Comparison of ENCODE assay signal across 11 cellular contexts in the genomic region with DNA sequence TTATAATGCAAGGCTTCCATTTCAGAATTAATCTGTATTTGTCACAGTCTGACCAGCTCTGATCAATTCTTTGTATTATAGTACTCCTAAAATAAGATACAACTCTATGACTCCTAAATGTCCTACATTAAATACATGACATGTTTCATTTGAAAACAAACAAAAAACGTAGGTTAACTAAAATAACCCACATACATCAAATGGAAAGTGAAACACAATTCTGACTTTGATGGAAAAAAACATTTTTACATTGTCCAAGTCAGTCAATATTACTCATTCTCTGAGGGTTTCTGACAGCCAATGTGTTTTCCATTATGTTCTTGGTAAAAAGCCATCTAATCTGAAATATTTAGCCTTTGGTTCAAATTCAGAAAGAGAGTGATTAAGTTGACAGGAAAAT. TPM values are rescaled to one million over a fixed set of nuclear protein-coding genes. Genes with fewer than 3 reads are reported as not detected.
DNase-seq lines count a peak whose midpoint lies in the region; ATAC-seq, FAIRE-seq and TF ChIP-seq lines count a peak whose summit lies in the region.
"Had no signal": no experiment of that assay in that cellular context is flagged by ENCODE, and none has a peak within 500 bp of the region (broad histone marks: within the 10 kb centered on the region; RNA-seq: fewer than 3 reads in every experiment).

No MANE protein-coding gene starts in this region.

- no peak for FAIRE-seq in HepG2 (lab: Jason Lieb, UNC)

- H4K20me1 ChIP-seq in HepG2 (ENCODE audit: insufficient read depth, low read length), result peaks cover 99% of the 10 kb centered on the region

- H3K4me1 ChIP-seq in HepG2 (ENCODE audit: insufficient read depth, low read length) (peaks cover 81% of the 10 kb centered on the region), right lobe of liver (peaks cover 0 to 61% (median 8%) of the 10 kb centered on the region in 4 donors)

- in situ Hi-C loops in HepG2 (cut with HindIII; ENCODE audit: extremely low pct_ligation_motif_present, low pct_unique_long_range_greater_than_20kb), result no loop called here

- H3K4me3 ChIP-seq in HepG2 (replicated peaks in 1 of 3; ENCODE audit: insufficient read depth in 1 of 3, low read depth in 2 of 3, low read length in 3 of 3) (0 out of 6 replicates have a peak overlapping the region, but pooled peaks of 1 of the 3 experiments have one; percentile 22), right lobe of liver (no peak overlapping the region), choroid plexus epithelial cell (ENCODE audit: low read depth, low read length) (no peak overlapping the region)
- H3K4me3 ChIP-seq: BLaER1 treated with 17β-estradiol and CSF1 and Interleukin-3, amounts not matched to agents 10 nM and 100 nM had no signal

- peaks cover 96% of the 10 kb centered on the region for H3K79me2 ChIP-seq in HepG2 (ENCODE audit: insufficient read depth, low read length)

- H2AFZ ChIP-seq in HepG2 (ENCODE audit: low read length), result no peak overlapping the region

- POLR2A ChIA-PET in HepG2 (lab: Yijun Ruan, JAX), result no interaction called here

- TF ChIP-seq POLR2A in HepG2 (IDR thresholded peaks at IDR 0.05; ENCODE audit: insufficient read depth in 1 of 2, low read depth in 2 of 2, low read length in 2 of 2) (no peak), right lobe of liver (IDR thresholded peaks at IDR 0.05) (no peak)

- TF ChIP-seq CTCF in HepG2 (CRISPR knock-in tag; IDR thresholded peaks at IDR 0.05) (no peak), right lobe of liver (IDR thresholded peaks at IDR 0.05) (no peak), choroid plexus epithelial cell (conservative IDR thresholded peaks at IDR 0.05; ENCODE audit: low read depth, low read length) (no peak)

- ATAC-seq in HepG2, result no peak
- no peak for ATAC-seq in right lobe of liver
- ATAC-seq in HG03460 (IDR thresholded peaks at IDR 0.05; ENCODE audit: unreplicated experiment), result peak; percentile 39

- H3K27ac ChIP-seq in HepG2 (ENCODE audit: extremely low read length, insufficient read depth, low read length) (peak overlapping the region; percentile 25), right lobe of liver (peak overlapping the region in 1 of 3 donors; percentile 4)
- H3K27ac ChIP-seq: BLaER1 treated with 17β-estradiol and CSF1 and Interleukin-3, amounts not matched to agents 10 nM and 100 nM had no signal

- CTCF ChIA-PET in HepG2 (lab: Yijun Ruan, JAX; ENCODE audit: low intra/inter-chr PET ratio, low total read pairs), result no interaction called here

- BruUV-seq in HepG2 (replicated peaks; lab: Mats Ljungman, UMichigan), result no TSS peak

- no peaks in the 10 kb centered on the region for H3K27me3 ChIP-seq in HepG2 (ENCODE audit: control insufficient read depth in 1 of 2, insufficient read depth in 2 of 2, low read length in 2 of 2)
- no peaks in the 10 kb centered on the region for H3K27me3 ChIP-seq in right lobe of liver
- H3K27me3 ChIP-seq: BLaER1 treated with 17β-estradiol and CSF1 and Interleukin-3, amounts not matched to agents 10 nM and 100 nM had no signal

- intact Hi-C loops in HepG2 (cut with micrococcal nuclease; ENCODE audit: unreplicated experiment) (loop anchor here (10.0 kb wide), 1 partner anchor 200 kb away; no protein-coding TSS in a partner anchor), right lobe of liver (cut with DNase I) (no loop called here)

- H3K4me2 ChIP-seq in HepG2 (ENCODE audit: low read depth, low read length), result peak overlapping the region; percentile 38; the same call in 1 of the 2 replicates

- H3K9ac ChIP-seq in HepG2 (ENCODE audit: insufficient read depth, low read depth, low read length), result no peak overlapping the region
- H3K9ac ChIP-seq: BLaER1 treated with 17β-estradiol and CSF1 and Interleukin-3, amounts not matched to agents 10 nM and 100 nM had no signal

- H3K9me3 ChIP-seq in HepG2 (ENCODE audit: low read length) (no peaks in the 10 kb centered on the region), right lobe of liver (no peaks in the 10 kb centered on the region)
- H3K9me3 ChIP-seq: BLaER1 treated with 17β-estradiol and CSF1 and Interleukin-3, amounts not matched to agents 10 nM and 100 nM had no signal

- 68% methylated on average over 1 of the region's 1 CpG for WGBS in HepG2 (ENCODE audit: low lambda C conversion rate)
- 7% methylated on average over 1 of the region's 1 CpG for WGBS in right lobe of liver (ENCODE audit: insufficient coverage, low coverage, low lambda C conversion rate, missing lambda C conversion rate)

- no peak for TF ChIP-seq EP300 in HepG2 (IDR thresholded peaks at IDR 0.05; ENCODE audit: low read depth in 2 of 2, low read length in 2 of 2)
- no peak for TF ChIP-seq EP300 in HepG2 (CRISPR knock-in tag; IDR thresholded peaks at IDR 0.05; ENCODE audit: borderline replicate concordance)

- DNase-seq in HepG2 (ENCODE audit: low spot score), result no peak
- no peak for DNase-seq in right lobe of liver
- peak; percentile 57 for DNase-seq in choroid plexus epithelial cell (ENCODE audit: low read depth)
- no peak for DNase-seq in stimulated activated CD4-positive, alpha-beta T cell treated with anti-CD3 and anti-CD28 coated beads, Interleukin-12 subunit alpha, Interleukin-12 subunit beta, amount 100 ng/mL, for 4 hours
- no peak for DNase-seq in stimulated activated naive CD4-positive, alpha-beta T cell (lab: John Stamatoyannopoulos, UW)
- no peak for DNase-seq in NCI-H1930 (lab: John Stamatoyannopoulos, UW)
- no peak for DNase-seq in NCI-H345 (lab: John Stamatoyannopoulos, UW)
- DNase-seq: effector CD4-positive, alpha-beta T cell; NCI-H1092 treated with DMSO at 0.1 percent for 48 hours had no signal

- TF ChIP-seq RAD21 in HepG2 (CRISPR knock-in tag; IDR thresholded peaks at IDR 0.05), result no peak

- H3K36me3 ChIP-seq in HepG2 (replicated peaks in 1 of 2; ENCODE audit: control insufficient read depth in 1 of 2, insufficient read depth in 2 of 2, low read length in 2 of 2) (peaks cover 1 to 53% of the 10 kb centered on the region in 2 experiments), right lobe of liver (peaks cover 0 to 5% (median 0%) of the 10 kb centered on the region in 4 donors)

TF ChIP-seq in HepG2, 621 proteins besides CTCF, POLR2A, EP300 and RAD21:
- 0 out of 2 replicates have a peak, but pooled peaks have one; percentile 33 for TF ChIP-seq RBFOX2 (IDR thresholded peaks at IDR 0.05; ENCODE audit: low read depth, low read length)
- TF ChIP-seq ZNF550 (CRISPR knock-in tag; IDR thresholded peaks at IDR 0.05; ENCODE audit: borderline replicate concordance), result no peak
- no peak for TF ChIP-seq U2AF1 (optimal IDR thresholded peaks at IDR 0.05; ENCODE audit: low read depth, low read length)
TF ChIP-seq in HepG2: peak in this region for 1.

RNA-seq across cellular contexts. Expression of gene HMGCS1, which starts 8.7 kb away (rescaled TPM):
- 318 and 569 TPM in 2 replicates for total RNA-seq in HepG2 (2016; rRNA removed; fragmentation: Illumina TruSeq; extraction: Trizol)
- 102 and 103 TPM in 2 replicates for total RNA-seq in HepG2 (2016; cell fraction: cytosol; rRNA removed; fragmentation: Illumina TruSeq; extraction: Trizol; ENCODE audit: low read depth)
- total RNA-seq in HepG2 (2016; cell fraction: insoluble cytoplasmic fraction; rRNA removed; fragmentation: Illumina TruSeq; extraction: Trizol), result 324 and 538 TPM in 2 replicates
- total RNA-seq in HepG2 (2016; cell fraction: membrane; rRNA removed; fragmentation: Illumina TruSeq; extraction: Trizol), result 88.2 and 99.0 TPM in 2 replicates
- total RNA-seq in HepG2 (2016; cell fraction: nucleus; rRNA removed; fragmentation: Illumina TruSeq; extraction: Trizol), result 264 and 285 TPM in 2 replicates
- polyA plus RNA-seq in HepG2 (2011; rRNA removed), result 56.8 and 102 TPM in 2 replicates
- polyA plus RNA-seq in HepG2 (2011; cell fraction: cytosol; rRNA removed), result 18.1 and 55.8 TPM in 2 replicates
- polyA plus RNA-seq in HepG2 (2011; cell fraction: nucleus; rRNA removed), result 66.5 and 148 TPM in 2 replicates
- polyA plus RNA-seq in HepG2 (2012), result 234 and 245 TPM in 2 replicates
- 9.1 and 11.3 TPM in 2 replicates for polyA plus RNA-seq in HepG2 (2016; cell fraction: cytosol; fragmentation: Illumina TruSeq; extraction: Trizol; ENCODE audit: low read depth)
- 406 and 419 TPM in 2 replicates for polyA plus RNA-seq in HepG2 (2016; cell fraction: insoluble cytoplasmic fraction; fragmentation: Illumina TruSeq; extraction: Trizol; ENCODE audit: low read depth)
- 30.9 and 36.1 TPM in 2 replicates for polyA plus RNA-seq in HepG2 (2016; cell fraction: membrane; fragmentation: Illumina TruSeq; extraction: Trizol; ENCODE audit: low read depth)
- polyA plus RNA-seq in HepG2 (2016; cell fraction: nucleus; fragmentation: Illumina TruSeq; extraction: Trizol; ENCODE audit: insufficient read depth, low read depth), result 378 and 389 TPM in 2 replicates
- 22.2 and 53.8 TPM in 2 replicates for polyA minus RNA-seq in HepG2 (2011; rRNA and poly(A)+ RNA removed; ENCODE audit: low replicate concordance)
- 57.9 and 117 TPM in 2 replicates for polyA minus RNA-seq in HepG2 (2011; cell fraction: cytosol; rRNA and poly(A)+ RNA removed)
- 197 and 349 TPM in 2 replicates for polyA minus RNA-seq in HepG2 (2011; cell fraction: nucleus; rRNA and poly(A)+ RNA removed)
- 100 to 1,000 TPM in 2 of 6 experiments, 10 to 100 TPM in 4; 27.9 to 341 (median 62.0) TPM for total RNA-seq in right lobe of liver
